In the genomic region with DNA sequence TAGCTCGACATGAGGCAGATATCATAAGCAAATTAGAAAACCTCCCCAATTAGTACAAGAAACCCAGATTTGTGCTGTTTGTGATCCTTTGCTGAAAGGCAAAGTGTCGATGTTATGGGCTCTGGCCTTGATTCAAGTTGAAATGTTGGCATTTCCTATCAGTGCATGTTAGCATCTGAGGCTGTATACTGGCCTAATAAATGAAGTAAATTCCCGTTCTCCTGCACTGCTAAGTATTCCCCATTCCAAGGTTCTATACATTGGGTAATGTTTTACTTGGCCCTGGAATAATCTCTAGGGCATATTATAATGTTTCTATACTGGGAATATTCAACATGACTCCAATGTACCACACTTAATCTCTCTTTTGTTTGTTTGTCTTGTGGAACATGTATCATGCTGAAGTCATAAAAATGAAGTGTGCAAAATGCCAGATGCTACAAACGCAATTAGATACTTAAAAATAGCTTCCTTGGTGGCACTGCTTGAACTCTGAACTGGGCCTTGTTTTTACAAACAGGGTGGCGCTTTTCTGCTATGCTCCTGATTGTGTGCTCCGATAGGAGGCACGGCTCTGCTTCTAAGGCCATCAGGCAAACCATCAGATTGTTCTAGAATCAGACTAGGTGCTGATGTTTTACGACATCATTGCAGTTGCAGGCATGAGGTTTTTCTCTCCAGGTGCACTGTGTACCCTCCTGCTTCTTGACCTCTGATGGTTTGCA, we compare ENCODE assay signal across 2 cellular contexts.
TF ChIP-seq lines count a peak whose summit lies in the region.

No MANE protein-coding gene starts in this region.

TF ChIP-seq in IMR-90, 13 proteins besides CTCF, POLR2A, EP300 and RAD21:
- TF ChIP-seq CHD1 (IDR thresholded peaks at IDR 0.05; ENCODE audit: low read depth, low read length) (no peak), NFE2L2 (IDR thresholded peaks at IDR 0.05; ENCODE audit: low read depth, low read length) (no peak), MAFK (IDR thresholded peaks at IDR 0.05; ENCODE audit: low read depth, low read length) (no peak), MAZ (IDR thresholded peaks at IDR 0.05; ENCODE audit: borderline replicate concordance, low read depth, low read length) (no peak), RCOR1 (IDR thresholded peaks at IDR 0.05; ENCODE audit: insufficient replicate concordance, low read length) (no peak)
- TF ChIP-seq, protein P1, sequence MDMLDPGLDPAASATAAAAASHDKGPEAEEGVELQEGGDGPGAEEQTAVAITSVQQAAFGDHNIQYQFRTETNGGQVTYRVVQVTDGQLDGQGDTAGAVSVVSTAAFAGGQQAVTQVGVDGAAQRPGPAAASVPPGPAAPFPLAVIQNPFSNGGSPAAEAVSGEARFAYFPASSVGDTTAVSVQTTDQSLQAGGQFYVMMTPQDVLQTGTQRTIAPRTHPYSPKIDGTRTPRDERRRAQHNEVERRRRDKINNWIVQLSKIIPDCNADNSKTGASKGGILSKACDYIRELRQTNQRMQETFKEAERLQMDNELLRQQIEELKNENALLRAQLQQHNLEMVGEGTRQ (IDR thresholded peaks at IDR 0.05; ENCODE audit: low read depth, low read length), result no peak

TF ChIP-seq in H1, 55 proteins besides CTCF, POLR2A, EP300 and RAD21:
- TF ChIP-seq ASH2L (IDR thresholded peaks at IDR 0.05; ENCODE audit: low read length) (no peak), RNF2 (IDR thresholded peaks at IDR 0.05; ENCODE audit: borderline replicate concordance, low read depth, low read length, missing control alignments, poor library complexity, severe bottlenecking) (no peak), NANOG (IDR thresholded peaks at IDR 0.05; ENCODE audit: insufficient read depth, low read depth, low read length, poor library complexity, severe bottlenecking) (no peak), RFX5 (IDR thresholded peaks at IDR 0.05; ENCODE audit: borderline replicate concordance, low read depth, low read length) (no peak), CREB1 (IDR thresholded peaks at IDR 0.05) (no peak), SAP30 (IDR thresholded peaks at IDR 0.05; ENCODE audit: insufficient read depth, insufficient replicate concordance, low read length) (no peak), EGR1 (IDR thresholded peaks at IDR 0.05; ENCODE audit: borderline replicate concordance, low read depth, low read length) (no peak), KDM4A (IDR thresholded peaks at IDR 0.05; ENCODE audit: low read depth, low read length, severe bottlenecking) (no peak), BRCA1 (IDR thresholded peaks at IDR 0.05; ENCODE audit: low read depth, low read length) (no peak), KDM5A (IDR thresholded peaks at IDR 0.05; ENCODE audit: low read length) (no peak), CHD1 (IDR thresholded peaks at IDR 0.05; ENCODE audit: low read depth, low read length) (no peak), CHD2 (IDR thresholded peaks at IDR 0.05; ENCODE audit: low read length) (no peak), JUN (IDR thresholded peaks at IDR 0.05; ENCODE audit: low read depth, low read length) (no peak)
- TF ChIP-seq, protein P2, sequence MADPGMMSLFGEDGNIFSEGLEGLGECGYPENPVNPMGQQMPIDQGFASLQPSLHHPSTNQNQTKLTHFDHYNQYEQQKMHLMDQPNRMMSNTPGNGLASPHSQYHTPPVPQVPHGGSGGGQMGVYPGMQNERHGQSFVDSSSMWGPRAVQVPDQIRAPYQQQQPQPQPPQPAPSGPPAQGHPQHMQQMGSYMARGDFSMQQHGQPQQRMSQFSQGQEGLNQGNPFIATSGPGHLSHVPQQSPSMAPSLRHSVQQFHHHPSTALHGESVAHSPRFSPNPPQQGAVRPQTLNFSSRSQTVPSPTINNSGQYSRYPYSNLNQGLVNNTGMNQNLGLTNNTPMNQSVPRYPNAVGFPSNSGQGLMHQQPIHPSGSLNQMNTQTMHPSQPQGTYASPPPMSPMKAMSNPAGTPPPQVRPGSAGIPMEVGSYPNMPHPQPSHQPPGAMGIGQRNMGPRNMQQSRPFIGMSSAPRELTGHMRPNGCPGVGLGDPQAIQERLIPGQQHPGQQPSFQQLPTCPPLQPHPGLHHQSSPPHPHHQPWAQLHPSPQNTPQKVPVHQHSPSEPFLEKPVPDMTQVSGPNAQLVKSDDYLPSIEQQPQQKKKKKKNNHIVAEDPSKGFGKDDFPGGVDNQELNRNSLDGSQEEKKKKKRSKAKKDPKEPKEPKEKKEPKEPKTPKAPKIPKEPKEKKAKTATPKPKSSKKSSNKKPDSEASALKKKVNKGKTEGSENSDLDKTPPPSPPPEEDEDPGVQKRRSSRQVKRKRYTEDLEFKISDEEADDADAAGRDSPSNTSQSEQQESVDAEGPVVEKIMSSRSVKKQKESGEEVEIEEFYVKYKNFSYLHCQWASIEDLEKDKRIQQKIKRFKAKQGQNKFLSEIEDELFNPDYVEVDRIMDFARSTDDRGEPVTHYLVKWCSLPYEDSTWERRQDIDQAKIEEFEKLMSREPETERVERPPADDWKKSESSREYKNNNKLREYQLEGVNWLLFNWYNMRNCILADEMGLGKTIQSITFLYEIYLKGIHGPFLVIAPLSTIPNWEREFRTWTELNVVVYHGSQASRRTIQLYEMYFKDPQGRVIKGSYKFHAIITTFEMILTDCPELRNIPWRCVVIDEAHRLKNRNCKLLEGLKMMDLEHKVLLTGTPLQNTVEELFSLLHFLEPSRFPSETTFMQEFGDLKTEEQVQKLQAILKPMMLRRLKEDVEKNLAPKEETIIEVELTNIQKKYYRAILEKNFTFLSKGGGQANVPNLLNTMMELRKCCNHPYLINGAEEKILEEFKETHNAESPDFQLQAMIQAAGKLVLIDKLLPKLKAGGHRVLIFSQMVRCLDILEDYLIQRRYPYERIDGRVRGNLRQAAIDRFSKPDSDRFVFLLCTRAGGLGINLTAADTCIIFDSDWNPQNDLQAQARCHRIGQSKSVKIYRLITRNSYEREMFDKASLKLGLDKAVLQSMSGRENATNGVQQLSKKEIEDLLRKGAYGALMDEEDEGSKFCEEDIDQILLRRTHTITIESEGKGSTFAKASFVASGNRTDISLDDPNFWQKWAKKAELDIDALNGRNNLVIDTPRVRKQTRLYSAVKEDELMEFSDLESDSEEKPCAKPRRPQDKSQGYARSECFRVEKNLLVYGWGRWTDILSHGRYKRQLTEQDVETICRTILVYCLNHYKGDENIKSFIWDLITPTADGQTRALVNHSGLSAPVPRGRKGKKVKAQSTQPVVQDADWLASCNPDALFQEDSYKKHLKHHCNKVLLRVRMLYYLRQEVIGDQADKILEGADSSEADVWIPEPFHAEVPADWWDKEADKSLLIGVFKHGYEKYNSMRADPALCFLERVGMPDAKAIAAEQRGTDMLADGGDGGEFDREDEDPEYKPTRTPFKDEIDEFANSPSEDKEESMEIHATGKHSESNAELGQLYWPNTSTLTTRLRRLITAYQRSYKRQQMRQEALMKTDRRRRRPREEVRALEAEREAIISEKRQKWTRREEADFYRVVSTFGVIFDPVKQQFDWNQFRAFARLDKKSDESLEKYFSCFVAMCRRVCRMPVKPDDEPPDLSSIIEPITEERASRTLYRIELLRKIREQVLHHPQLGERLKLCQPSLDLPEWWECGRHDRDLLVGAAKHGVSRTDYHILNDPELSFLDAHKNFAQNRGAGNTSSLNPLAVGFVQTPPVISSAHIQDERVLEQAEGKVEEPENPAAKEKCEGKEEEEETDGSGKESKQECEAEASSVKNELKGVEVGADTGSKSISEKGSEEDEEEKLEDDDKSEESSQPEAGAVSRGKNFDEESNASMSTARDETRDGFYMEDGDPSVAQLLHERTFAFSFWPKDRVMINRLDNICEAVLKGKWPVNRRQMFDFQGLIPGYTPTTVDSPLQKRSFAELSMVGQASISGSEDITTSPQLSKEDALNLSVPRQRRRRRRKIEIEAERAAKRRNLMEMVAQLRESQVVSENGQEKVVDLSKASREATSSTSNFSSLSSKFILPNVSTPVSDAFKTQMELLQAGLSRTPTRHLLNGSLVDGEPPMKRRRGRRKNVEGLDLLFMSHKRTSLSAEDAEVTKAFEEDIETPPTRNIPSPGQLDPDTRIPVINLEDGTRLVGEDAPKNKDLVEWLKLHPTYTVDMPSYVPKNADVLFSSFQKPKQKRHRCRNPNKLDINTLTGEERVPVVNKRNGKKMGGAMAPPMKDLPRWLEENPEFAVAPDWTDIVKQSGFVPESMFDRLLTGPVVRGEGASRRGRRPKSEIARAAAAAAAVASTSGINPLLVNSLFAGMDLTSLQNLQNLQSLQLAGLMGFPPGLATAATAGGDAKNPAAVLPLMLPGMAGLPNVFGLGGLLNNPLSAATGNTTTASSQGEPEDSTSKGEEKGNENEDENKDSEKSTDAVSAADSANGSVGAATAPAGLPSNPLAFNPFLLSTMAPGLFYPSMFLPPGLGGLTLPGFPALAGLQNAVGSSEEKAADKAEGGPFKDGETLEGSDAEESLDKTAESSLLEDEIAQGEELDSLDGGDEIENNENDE (IDR thresholded peaks at IDR 0.05; ENCODE audit: insufficient replicate concordance, low read length), result no peak
